ENCODE assay signal across 11 cellular contexts in genomic region chr1:47934243-47934805, GRCh38.
DNase-seq lines count a peak whose midpoint lies in the region; ATAC-seq and TF ChIP-seq lines count a peak whose summit lies in the region.
"Had no signal": no experiment of that assay in that cellular context is flagged by ENCODE, and none has a peak within 500 bp of the region (broad histone marks: within the 10 kb centered on the region; RNA-seq: fewer than 3 reads in every experiment).

No MANE protein-coding gene starts in this region.

- POLR2A ChIA-PET in HEK293 (lab: Yijun Ruan, JAX), result no interaction called here

- no peaks in the 10 kb centered on the region for H3K36me3 Mint-ChIP-seq in natural killer cell
- H3K36me3 Mint-ChIP-seq in activated naive CD4-positive, alpha-beta T cell treated with anti-CD3 and anti-CD28 coated beads, Interleukin-2, amount 10 ng/mL, durations not matched to agents 7 days and 5 days, result no peaks in the 10 kb centered on the region

- CTCF ChIA-PET in HEK293 (lab: Yijun Ruan, JAX), result no interaction called here
- CTCF ChIA-PET in activated naive CD4-positive, alpha-beta T cell treated with anti-CD3 and anti-CD28 coated beads, Interleukin-2, amount 10 ng/mL, durations not matched to agents 7 days and 5 days (lab: Charles Lee), result no interaction called here

- TF ChIP-seq EP300 in stomach (IDR thresholded peaks at IDR 0.05), result no peak

- ATAC-seq in left lobe of liver (peak; percentile 69), GM21825 (IDR thresholded peaks at IDR 0.05; ENCODE audit: unreplicated experiment) (no peak), natural killer cell (no peak)
- no peak for ATAC-seq in stimulated activated naive CD8-positive, alpha-beta T cell treated with anti-CD3 and anti-CD28 coated beads, Interleukin-15, amount 100 ng/mL, for 72 hours

- H3K4me3 ChIP-seq in HEK293 (ENCODE audit: low read depth, low read length), result no peak overlapping the region
- no peak overlapping the region for H3K4me3 ChIP-seq in colonic mucosa
- no peak overlapping the region for H3K4me3 ChIP-seq in stomach

- peaks cover 15% of the 10 kb centered on the region for H3K27me3 Mint-ChIP-seq in stimulated activated naive CD8-positive, alpha-beta T cell treated with anti-CD3 and anti-CD28 coated beads, Interleukin-15, amount 100 ng/mL, for 72 hours
- peaks cover 13 to 18% of the 10 kb centered on the region in 2 donors for H3K27me3 Mint-ChIP-seq in natural killer cell (ENCODE audit: low read depth in 2 of 2)
- peaks cover 14% of the 10 kb centered on the region for H3K27me3 Mint-ChIP-seq in activated naive CD4-positive, alpha-beta T cell treated with anti-CD3 and anti-CD28 coated beads, Interleukin-2, amount 10 ng/mL, durations not matched to agents 7 days and 5 days

- H3K27ac ChIP-seq in HEK293 (ENCODE audit: extremely low read depth, low read depth, low read length) (no peak overlapping the region), colonic mucosa (peak overlapping the region; percentile 15), stomach (peak overlapping the region in 4 of 5 donors; percentile 28 to 75 (median 48))

- H3K36me3 ChIP-seq in HEK293 (ENCODE audit: control insufficient read depth in 2 of 2, insufficient read depth in 1 of 2, low read length in 2 of 2), result no peaks in the 10 kb centered on the region
- no peaks in the 10 kb centered on the region for H3K36me3 ChIP-seq in colonic mucosa
- H3K36me3 ChIP-seq in stomach, result no peaks in the 10 kb centered on the region

- no peak for TF ChIP-seq POLR2A in stomach (IDR thresholded peaks at IDR 0.05)

- no peak overlapping the region for H3K4me3 Mint-ChIP-seq in stimulated activated naive CD8-positive, alpha-beta T cell treated with anti-CD3 and anti-CD28 coated beads, Interleukin-15, amount 100 ng/mL, for 72 hours
- H3K4me3 Mint-ChIP-seq in natural killer cell, result no peak overlapping the region
- no peak overlapping the region for H3K4me3 Mint-ChIP-seq in activated naive CD4-positive, alpha-beta T cell treated with anti-CD3 and anti-CD28 coated beads, Interleukin-2, amount 10 ng/mL, durations not matched to agents 7 days and 5 days
- H3K4me3 Mint-ChIP-seq: T-helper 1 cell treated with Interleukin-12 subunit alpha and Interleukin-12 subunit beta and Interleukin-4 antibody, amounts not matched to agents 30 μg/mL and 1 μg/mL, for 36 hours had no signal

- peak; percentile 68 for DNase-seq in colonic mucosa
- DNase-seq in left lobe of liver (ENCODE audit: low spot score), result peak; percentile 74
- DNase-seq in stomach, result peak; percentile 45
- DNase-seq in stimulated activated naive CD8-positive, alpha-beta T cell treated with anti-CD3 and anti-CD28 coated beads, Interleukin-15, amount 100 ng/mL, for 72 hours, result no peak
- no peak for DNase-seq in natural killer cell
- no peak for DNase-seq in activated naive CD4-positive, alpha-beta T cell treated with anti-CD3 and anti-CD28 coated beads, Interleukin-2, amount 10 ng/mL, durations not matched to agents 7 days and 5 days
- DNase-seq: DMS53; stimulated activated naive CD4-positive, alpha-beta T cell had no signal

- no peaks in the 10 kb centered on the region for H3K9me3 Mint-ChIP-seq in stimulated activated naive CD8-positive, alpha-beta T cell treated with anti-CD3 and anti-CD28 coated beads, Interleukin-15, amount 100 ng/mL, for 72 hours
- no peaks in the 10 kb centered on the region for H3K9me3 Mint-ChIP-seq in natural killer cell
- no peaks in the 10 kb centered on the region for H3K9me3 Mint-ChIP-seq in activated naive CD4-positive, alpha-beta T cell treated with anti-CD3 and anti-CD28 coated beads, Interleukin-2, amount 10 ng/mL, durations not matched to agents 7 days and 5 days
- H3K9me3 Mint-ChIP-seq: T-helper 1 cell treated with Interleukin-12 subunit alpha and Interleukin-12 subunit beta and Interleukin-4 antibody, amounts not matched to agents 30 μg/mL and 1 μg/mL, for 36 hours had no signal

- WGBS in stomach, 5 donors, result 39 to 75% (median 48%) methylated on average over 9 of the region's 9 CpGs

- intact Hi-C loops in colonic mucosa (cut with DNase I) (loop anchor here (5.0 kb wide), 1 partner anchor 197 kb away; no protein-coding TSS in a partner anchor), stomach (cut with DNase I; ENCODE audit: low total_unique reads) (loop anchor here (10.0 kb wide), 1 partner anchor 190 kb away; no protein-coding TSS in a partner anchor), natural killer cell (cut with micrococcal nuclease) (no loop called here)

- H3K27me3 ChIP-seq in colonic mucosa (no peaks in the 10 kb centered on the region), stomach (no peaks in the 10 kb centered on the region)

- no peak overlapping the region for H3K9ac ChIP-seq in colonic mucosa (ENCODE audit: low read depth in 2 of 2, low read length in 2 of 2)

- no peak overlapping the region for H3K27ac Mint-ChIP-seq in stimulated activated naive CD8-positive, alpha-beta T cell treated with anti-CD3 and anti-CD28 coated beads, Interleukin-15, amount 100 ng/mL, for 72 hours
- no peak overlapping the region for H3K27ac Mint-ChIP-seq in natural killer cell
- no peak overlapping the region for H3K27ac Mint-ChIP-seq in activated naive CD4-positive, alpha-beta T cell treated with anti-CD3 and anti-CD28 coated beads, Interleukin-2, amount 10 ng/mL, durations not matched to agents 7 days and 5 days
- H3K27ac Mint-ChIP-seq: T-helper 1 cell treated with Interleukin-12 subunit alpha and Interleukin-12 subunit beta and Interleukin-4 antibody, amounts not matched to agents 30 μg/mL and 1 μg/mL, for 36 hours had no signal

- TF ChIP-seq CTCF in HEK293 (tag by site-specific recombination; IDR thresholded peaks at IDR 0.05) (no peak), colonic mucosa (IDR thresholded peaks at IDR 0.05) (no peak), stomach (IDR thresholded peaks at IDR 0.05) (no peak), natural killer cell (IDR thresholded peaks at IDR 0.05) (no peak)

- H3K4me1 Mint-ChIP-seq in stimulated activated naive CD8-positive, alpha-beta T cell treated with anti-CD3 and anti-CD28 coated beads, Interleukin-15, amount 100 ng/mL, for 72 hours, result no peaks in the 10 kb centered on the region
- no peaks in the 10 kb centered on the region for H3K4me1 Mint-ChIP-seq in natural killer cell
- no peaks in the 10 kb centered on the region for H3K4me1 Mint-ChIP-seq in activated naive CD4-positive, alpha-beta T cell treated with anti-CD3 and anti-CD28 coated beads, Interleukin-2, amount 10 ng/mL, durations not matched to agents 7 days and 5 days

- no peaks in the 10 kb centered on the region for H3K4me1 ChIP-seq in HEK293 (ENCODE audit: control insufficient read depth, insufficient read depth, low read length)
- no peaks in the 10 kb centered on the region for H3K4me1 ChIP-seq in colonic mucosa
- peaks cover 0 to 5% (median 0%) of the 10 kb centered on the region in 4 donors for H3K4me1 ChIP-seq in stomach

- H3K9me3 ChIP-seq in HEK293 (ENCODE audit: control insufficient read depth, insufficient read depth, low read depth, low read length), result no peaks in the 10 kb centered on the region
- no peaks in the 10 kb centered on the region for H3K9me3 ChIP-seq in colonic mucosa
- H3K9me3 ChIP-seq in stomach, result no peaks in the 10 kb centered on the region

TF ChIP-seq in HEK293, 187 proteins besides CTCF, POLR2A, EP300 and RAD21 (continues in another document):
- TF ChIP-seq ZNF311 (tag by site-specific recombination; IDR thresholded peaks at IDR 0.05; ENCODE audit: borderline replicate concordance) (no peak), ZNF423 (tag by site-specific recombination; IDR thresholded peaks at IDR 0.05) (0 out of 2 replicates have a peak, but pooled peaks have one; percentile 12), ZNF629 (tag by site-specific recombination; IDR thresholded peaks at IDR 0.05) (peak; percentile 63; the same call in 1 of the 2 replicates), SP2 (tag by site-specific recombination; IDR thresholded peaks at IDR 0.05) (peak; percentile 53), KLF16 (tag by site-specific recombination; IDR thresholded peaks at IDR 0.05) (peak; percentile 50), ZNF146 (tag by site-specific recombination; IDR thresholded peaks at IDR 0.05) (no peak), ZNF600 (tag by site-specific recombination; IDR thresholded peaks at IDR 0.05) (0 out of 2 replicates have a peak, but pooled peaks have one; percentile 47), SP7 (tag by site-specific recombination; IDR thresholded peaks at IDR 0.05) (peak; percentile 89), ZNF660 (tag by site-specific recombination; IDR thresholded peaks at IDR 0.05) (peak; percentile 90), ZIC2 (tag by site-specific recombination; IDR thresholded peaks at IDR 0.05) (peak; percentile 94), ZNF341 (tag by site-specific recombination; IDR thresholded peaks at IDR 0.05; ENCODE audit: low read depth) (peak; percentile 31; the same call in 1 of the 2 replicates), ZNF621 (tag by site-specific recombination; IDR thresholded peaks at IDR 0.05) (no peak), ZSCAN30 (tag by site-specific recombination; IDR thresholded peaks at IDR 0.05) (peak; percentile 75), ZNF433 (tag by site-specific recombination; IDR thresholded peaks at IDR 0.05; ENCODE audit: low read depth) (no peak), ZEB2 (tag by site-specific recombination; IDR thresholded peaks at IDR 0.05) (peak; percentile 66; the same call in 1 of the 2 replicates), GLIS1 (tag by site-specific recombination; IDR thresholded peaks at IDR 0.05) (peak; percentile 83), ZNF211 (tag by site-specific recombination; IDR thresholded peaks at IDR 0.05; ENCODE audit: low read depth) (no peak), ZBTB8A (tag by site-specific recombination; IDR thresholded peaks at IDR 0.05) (0 out of 2 replicates have a peak, but pooled peaks have one; percentile 31), IKZF3 (tag by site-specific recombination; IDR thresholded peaks at IDR 0.05) (0 out of 2 replicates have a peak, but pooled peaks have one; percentile 48), ZNF639 (tag by site-specific recombination; IDR thresholded peaks at IDR 0.05) (no peak), ZBTB48 (tag by site-specific recombination; IDR thresholded peaks at IDR 0.05) (peak; percentile 30; the same call in 1 of the 2 replicates), EGR2 (tag by site-specific recombination; IDR thresholded peaks at IDR 0.05; ENCODE audit: low read depth) (peak; percentile 95)

Comparison
In these comparisons a context has a peak if more than half of its experiments do, and no peak if none do; other contexts are left out.
1. DNase-seq: peak in colonic mucosa (single experiment), left lobe of liver (single experiment) and stomach (single experiment); none in stimulated activated naive CD8-positive, alpha-beta T cell treated with anti-CD3 and anti-CD28 coated beads, Interleukin-15, amount 100 ng/mL, for 72 hours (0 of 2), natural killer cell (single experiment) and activated naive CD4-positive, alpha-beta T cell treated with anti-CD3 and anti-CD28 coated beads, Interleukin-2, amount 10 ng/mL, durations not matched to agents 7 days and 5 days (single experiment).